Comparison of ENCODE assay signal across 1 cellular context in genomic region chr21:40447016-40447415, GRCh38.
TF ChIP-seq lines count a peak whose summit lies in the region.

No MANE protein-coding gene starts in this region.

TF ChIP-seq in WTC11, 78 proteins besides CTCF, POLR2A, EP300 and RAD21 (continued from another document):
- TF ChIP-seq, protein P1, sequence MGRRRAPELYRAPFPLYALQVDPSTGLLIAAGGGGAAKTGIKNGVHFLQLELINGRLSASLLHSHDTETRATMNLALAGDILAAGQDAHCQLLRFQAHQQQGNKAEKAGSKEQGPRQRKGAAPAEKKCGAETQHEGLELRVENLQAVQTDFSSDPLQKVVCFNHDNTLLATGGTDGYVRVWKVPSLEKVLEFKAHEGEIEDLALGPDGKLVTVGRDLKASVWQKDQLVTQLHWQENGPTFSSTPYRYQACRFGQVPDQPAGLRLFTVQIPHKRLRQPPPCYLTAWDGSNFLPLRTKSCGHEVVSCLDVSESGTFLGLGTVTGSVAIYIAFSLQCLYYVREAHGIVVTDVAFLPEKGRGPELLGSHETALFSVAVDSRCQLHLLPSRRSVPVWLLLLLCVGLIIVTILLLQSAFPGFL (CRISPR knock-in tag; IDR thresholded peaks at IDR 0.05; ENCODE audit: borderline replicate concordance): no peak
- TF ChIP-seq, protein P2, sequence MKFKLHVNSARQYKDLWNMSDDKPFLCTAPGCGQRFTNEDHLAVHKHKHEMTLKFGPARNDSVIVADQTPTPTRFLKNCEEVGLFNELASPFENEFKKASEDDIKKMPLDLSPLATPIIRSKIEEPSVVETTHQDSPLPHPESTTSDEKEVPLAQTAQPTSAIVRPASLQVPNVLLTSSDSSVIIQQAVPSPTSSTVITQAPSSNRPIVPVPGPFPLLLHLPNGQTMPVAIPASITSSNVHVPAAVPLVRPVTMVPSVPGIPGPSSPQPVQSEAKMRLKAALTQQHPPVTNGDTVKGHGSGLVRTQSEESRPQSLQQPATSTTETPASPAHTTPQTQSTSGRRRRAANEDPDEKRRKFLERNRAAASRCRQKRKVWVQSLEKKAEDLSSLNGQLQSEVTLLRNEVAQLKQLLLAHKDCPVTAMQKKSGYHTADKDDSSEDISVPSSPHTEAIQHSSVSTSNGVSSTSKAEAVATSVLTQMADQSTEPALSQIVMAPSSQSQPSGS (CRISPR knock-in tag; IDR thresholded peaks at IDR 0.05; ENCODE audit: borderline replicate concordance, low read depth): no peak
